8 cellular contexts compared by ENCODE assay signal in genomic region chr19:13861714-13862531, GRCh38. TPM values are rescaled to one million over a fixed set of nuclear protein-coding genes. Genes with fewer than 3 reads are reported as not detected.
DNase-seq lines count a peak whose midpoint lies in the region; ATAC-seq and TF ChIP-seq lines count a peak whose summit lies in the region.

No MANE protein-coding gene starts in this region.

- H3K4me2 ChIP-seq in OCI-LY3 (ENCODE audit: low read length), result peak overlapping the region; percentile 90

- peak; percentile 74 for ATAC-seq in GM19463 (IDR thresholded peaks at IDR 0.05; ENCODE audit: unreplicated experiment)

- peak; percentile 79 for DNase-seq in COLO668 (lab: John Stamatoyannopoulos, UW; ENCODE audit: unreplicated experiment)
- DNase-seq in HS-5 (ENCODE audit: low read depth), result peak; percentile 82
- DNase-seq in activated T-cell treated with anti-CD3 and anti-CD28 coated beads, Interleukin-2, amount 50 U/mL, for 24 hours, result peak; percentile 95
- DNase-seq in stimulated activated CD8-positive, alpha-beta memory T cell treated with anti-CD3 and anti-CD28 coated beads, Interleukin-7, amount 100 ng/mL, for 24 hours (ENCODE audit: low read depth), result peak; percentile 77

- peaks cover 24% of the 10 kb centered on the region for H3K27me3 ChIP-seq in OCI-LY3 (ENCODE audit: low read depth, low read length)
- H3K27me3 ChIP-seq in esophagus (ENCODE audit: control insufficient read depth in 1 of 2, insufficient read depth in 2 of 2, low read length in 2 of 2), result peaks cover 0 to 2% of the 10 kb centered on the region in 2 donors
- no peaks in the 10 kb centered on the region for H3K27me3 ChIP-seq in muscle layer of duodenum (ENCODE audit: low read depth, low read length)

- peaks cover 49% of the 10 kb centered on the region for H3K4me1 Mint-ChIP-seq in activated T-cell treated with anti-CD3 and anti-CD28 coated beads, Interleukin-2, amount 50 U/mL, for 24 hours (ENCODE audit: low read depth)

- H2AFZ ChIP-seq in OCI-LY3 (ENCODE audit: low read depth, low read length), result peak overlapping the region; percentile 65

- no peaks in the 10 kb centered on the region for H3K9me3 Mint-ChIP-seq in activated T-cell treated with anti-CD3 and anti-CD28 coated beads, Interleukin-2, amount 50 U/mL, for 24 hours

- H3K27ac ChIP-seq in OCI-LY3 (ENCODE audit: low read length), result peak overlapping the region; percentile 34
- peak overlapping the region; percentile 86 to 91 for H3K27ac ChIP-seq in esophagus (ENCODE audit: low read depth in 2 of 2, low read length in 1 of 2)
- peak overlapping the region; percentile 86 for H3K27ac ChIP-seq in muscle layer of duodenum (ENCODE audit: low read length)

- H3K4me3 Mint-ChIP-seq in activated T-cell treated with anti-CD3 and anti-CD28 coated beads, Interleukin-2, amount 50 U/mL, for 24 hours, result peak overlapping the region; percentile 87

- WGBS in esophagus, 2 donors, result 1 to 2% methylated on average over 27 of the region's 27 CpGs

- no peaks in the 10 kb centered on the region for H3K36me3 ChIP-seq in OCI-LY3 (replicated peaks; ENCODE audit: low read depth, low read length)
- H3K36me3 ChIP-seq in esophagus (ENCODE audit: control insufficient read depth in 2 of 2, insufficient read depth in 2 of 2, low read length in 1 of 2), result no peaks in the 10 kb centered on the region
- no peaks in the 10 kb centered on the region for H3K36me3 ChIP-seq in muscle layer of duodenum (ENCODE audit: control insufficient read depth in 1 of 2, insufficient read depth in 2 of 2, low read length in 2 of 2)

- peaks cover 23% of the 10 kb centered on the region for H3K27me3 Mint-ChIP-seq in activated T-cell treated with anti-CD3 and anti-CD28 coated beads, Interleukin-2, amount 50 U/mL, for 24 hours

- H3K4me3 ChIP-seq in OCI-LY3 (ENCODE audit: low read length) (peak overlapping the region; percentile 81), esophagus (ENCODE audit: low read depth in 1 of 2, low read length in 2 of 2) (peak overlapping the region; percentile 47 to 53), muscle layer of duodenum (ENCODE audit: low read depth in 1 of 2, low read length in 2 of 2) (peak overlapping the region; percentile 59 to 67)

- H3K4me1 ChIP-seq in OCI-LY3 (ENCODE audit: low read length) (peaks cover 10% of the 10 kb centered on the region), esophagus (ENCODE audit: control insufficient read depth in 2 of 2, insufficient read depth in 2 of 2, low read length in 1 of 2) (peaks cover 0 to 5% of the 10 kb centered on the region in 2 donors), muscle layer of duodenum (ENCODE audit: control insufficient read depth in 1 of 2, insufficient read depth in 2 of 2, low read length in 2 of 2) (peaks cover 12 to 18% of the 10 kb centered on the region in 2 donors)

- peak; percentile 85 for TF ChIP-seq CTCF in OCI-LY3 (IDR thresholded peaks at IDR 0.05; ENCODE audit: low read depth, low read length)

- no peaks in the 10 kb centered on the region for H3K79me2 ChIP-seq in OCI-LY3 (ENCODE audit: low read length)

- H3K9ac ChIP-seq in OCI-LY3 (ENCODE audit: low read length), result peak overlapping the region; percentile 80

- H3K27ac Mint-ChIP-seq in activated T-cell treated with anti-CD3 and anti-CD28 coated beads, Interleukin-2, amount 50 U/mL, for 24 hours, result peak overlapping the region; percentile 95

- no peaks in the 10 kb centered on the region for H3K9me3 ChIP-seq in OCI-LY3 (ENCODE audit: insufficient read depth, low read length)
- no peaks in the 10 kb centered on the region for H3K9me3 ChIP-seq in esophagus (ENCODE audit: control insufficient read depth in 2 of 2, insufficient read depth in 1 of 2, low read depth in 1 of 2, low read length in 1 of 2)
- H3K9me3 ChIP-seq in muscle layer of duodenum (ENCODE audit: control insufficient read depth in 1 of 2, low read length in 2 of 2), result no peaks in the 10 kb centered on the region

- no peaks in the 10 kb centered on the region for H3K36me3 Mint-ChIP-seq in activated T-cell treated with anti-CD3 and anti-CD28 coated beads, Interleukin-2, amount 50 U/mL, for 24 hours (ENCODE audit: low read depth)

- no peaks in the 10 kb centered on the region for H4K20me1 ChIP-seq in OCI-LY3 (ENCODE audit: insufficient read depth, low read length)

RNA-seq across cellular contexts. Expression of gene NANOS3, which starts 15.0 kb away (rescaled TPM):
- polyA plus RNA-seq in esophagus, result not detected

RNA-seq across cellular contexts. Expression of gene BRME1, which starts 44.0 kb away (rescaled TPM):
- 10 to 100 TPM in 1 of 2 donors, 1 to 10 TPM in 1; 7.5 to 13.0 TPM for polyA plus RNA-seq in esophagus

RNA-seq across cellular contexts. Expression of gene CC2D1A, which starts 44.1 kb away (rescaled TPM):
- 10 to 100 TPM; 34.0 to 58.9 TPM for polyA plus RNA-seq in esophagus

Comparison
In these comparisons a context has a peak if more than half of its experiments do, and no peak if none do; other contexts are left out.
1. Peak in every context shown above with its lines: DNase-seq, ATAC-seq, H3K4me3 ChIP-seq and H3K27ac ChIP-seq.
2. H3K27ac ChIP-seq: peak in every context shown above with its lines; median percentile 88 in esophagus; 86 in muscle layer of duodenum; 34 in OCI-LY3.